30 cellular contexts compared by ENCODE assay signal in genomic region chr2:98393354-98393753, GRCh38. TPM values are rescaled to one million over a fixed set of nuclear protein-coding genes. Genes with fewer than 3 reads are reported as not detected.
"Had no signal": no experiment of that assay in that cellular context is flagged by ENCODE, and none has a peak within 500 bp of the region (broad histone marks: within the 10 kb centered on the region; RNA-seq: fewer than 3 reads in every experiment).

No MANE protein-coding gene starts in this region.

- H3K36me3 Mint-ChIP-seq: mesothelial cell of epicardium; natural killer cell treated with Interleukin-12 subunit alpha and Interleukin-12 subunit beta and Interleukin-15 and Interleukin-18, amount 100 ng/mL, for 72 hours; stimulated activated effector memory CD8-positive, alpha-beta T cell treated with anti-CD3 and anti-CD28 coated beads, Interleukin-12 subunit alpha, Interleukin-12 subunit beta, amount 100 ng/mL, for 72 hours had no signal

- DNase-seq: hypothalamus; immature natural killer cell; left ventricle myocardium inferior; mesendoderm; mucosa of descending colon; naive thymus-derived CD4-positive, alpha-beta T cell; spleen; stimulated activated CD4-positive, alpha-beta T cell treated with anti-CD3 and anti-CD28 coated beads, Interleukin-4, amount 100 ng/mL, for 24 hours; stimulated activated naive CD4-positive, alpha-beta T cell; tibial artery; trophoblast cell; uterus had no signal

- H3K9ac ChIP-seq: parathyroid adenoma had no signal

- ATAC-seq: mucosa of descending colon; naive thymus-derived CD4-positive, alpha-beta T cell; natural killer cell treated with Interleukin-12 subunit alpha and Interleukin-12 subunit beta and Interleukin-15 and Interleukin-18, amount 100 ng/mL, for 72 hours; sciatic nerve; stimulated activated effector memory CD8-positive, alpha-beta T cell treated with anti-CD3 and anti-CD28 coated beads, Interleukin-12 subunit alpha, Interleukin-12 subunit beta, amount 100 ng/mL, for 72 hours had no signal

- H3K4me1 ChIP-seq: left ventricle myocardium inferior, parathyroid adenoma, right atrium auricular region, spleen, suprapubic skin, tibial artery, uterus had no signal

- FAIRE-seq: islet of Langerhans had no signal

- H3K4me1 Mint-ChIP-seq: immature natural killer cell; mesothelial cell of epicardium; naive thymus-derived CD4-positive, alpha-beta T cell; stimulated activated effector memory CD8-positive, alpha-beta T cell treated with anti-CD3 and anti-CD28 coated beads, Interleukin-12 subunit alpha, Interleukin-12 subunit beta, amount 100 ng/mL, for 72 hours had no signal

- H3K9me3 Mint-ChIP-seq: immature natural killer cell; mesothelial cell of epicardium; natural killer cell treated with Interleukin-12 subunit alpha and Interleukin-12 subunit beta and Interleukin-15 and Interleukin-18, amount 100 ng/mL, for 72 hours; stimulated activated effector memory CD8-positive, alpha-beta T cell treated with anti-CD3 and anti-CD28 coated beads, Interleukin-12 subunit alpha, Interleukin-12 subunit beta, amount 100 ng/mL, for 72 hours; stimulated activated naive CD8-positive, alpha-beta T cell treated with anti-CD3 and anti-CD28 coated beads, Interleukin-15, Interleukin-2, amounts not matched to agents 100 ng/mL and 50 ng/mL, for 24 hours had no signal

- H3K27ac Mint-ChIP-seq: mesothelial cell of epicardium; naive thymus-derived CD4-positive, alpha-beta T cell; natural killer cell treated with Interleukin-12 subunit alpha and Interleukin-12 subunit beta and Interleukin-15 and Interleukin-18, amount 100 ng/mL, for 72 hours; progenitor cell of endocrine pancreas; stimulated activated effector memory CD8-positive, alpha-beta T cell treated with anti-CD3 and anti-CD28 coated beads, Interleukin-12 subunit alpha, Interleukin-12 subunit beta, amount 100 ng/mL, for 72 hours; stimulated activated naive CD8-positive, alpha-beta T cell treated with anti-CD3 and anti-CD28 coated beads, Interleukin-15, Interleukin-2, amounts not matched to agents 100 ng/mL and 50 ng/mL, for 24 hours had no signal

- H3K4me3 ChIP-seq: left ventricle myocardium inferior, lung, mucosa of descending colon, right atrium auricular region, skin epidermis, spleen, suprapubic skin, thoracic aorta, tibial artery, uterus had no signal

- H3K36me3 ChIP-seq: left ventricle myocardium inferior, right atrium auricular region, spleen, suprapubic skin, thoracic aorta, tibial artery, uterus had no signal

- H3K27me3 ChIP-seq: right atrium auricular region, uterus had no signal

- H3K79me2 ChIP-seq: parathyroid adenoma had no signal

- H2AFZ ChIP-seq: parathyroid adenoma had no signal

- H3K9me3 ChIP-seq: left ventricle myocardium inferior, mucosa of descending colon, right atrium auricular region, spleen, suprapubic skin, thoracic aorta, tibial artery, uterus had no signal

- H3K27ac ChIP-seq: left ventricle myocardium inferior, parathyroid adenoma, right atrium auricular region, skin epidermis, spleen, suprapubic skin, thoracic aorta, tibial artery, uterus had no signal

- H3K4me3 Mint-ChIP-seq: immature natural killer cell; mesothelial cell of epicardium; naive thymus-derived CD4-positive, alpha-beta T cell; natural killer cell treated with Interleukin-12 subunit alpha and Interleukin-12 subunit beta and Interleukin-15 and Interleukin-18, amount 100 ng/mL, for 72 hours; stimulated activated effector memory CD8-positive, alpha-beta T cell treated with anti-CD3 and anti-CD28 coated beads, Interleukin-12 subunit alpha, Interleukin-12 subunit beta, amount 100 ng/mL, for 72 hours; stimulated activated naive CD8-positive, alpha-beta T cell treated with anti-CD3 and anti-CD28 coated beads, Interleukin-15, Interleukin-2, amounts not matched to agents 100 ng/mL and 50 ng/mL, for 24 hours had no signal

RNA-seq across cellular contexts. Expression of gene CNGA3, which starts 47.1 kb away (rescaled TPM):
- total RNA-seq: left ventricle myocardium inferior; lower leg skin; mesothelial cell of epicardium; myocyte; naive thymus-derived CD4-positive, alpha-beta T cell; natural killer cell treated with Interleukin-12 subunit alpha and Interleukin-12 subunit beta and Interleukin-15 and Interleukin-18, amount 100 ng/mL, for 72 hours; pulmonary artery endothelial cell; renal cortical epithelial cell; right atrium auricular region; sciatic nerve; spleen; suprapubic skin; thoracic aorta; ureter; uterus had no signal
- polyA plus RNA-seq: immature natural killer cell; naive thymus-derived CD4-positive, alpha-beta T cell; spleen had no signal
